Comparison of ENCODE assay signal across 1 cellular context in genomic region chr11:62420882-62421281, GRCh38.
TF ChIP-seq lines count a peak whose summit lies in the region.

No MANE protein-coding gene starts in this region.

TF ChIP-seq in GM23338, 12 proteins besides CTCF, POLR2A, EP300 and RAD21 (continued from another document):
- TF ChIP-seq ETS1 (IDR thresholded peaks at IDR 0.05) (no peak), ZNF462 (CRISPR knock-in tag; IDR thresholded peaks at IDR 0.05) (no peak)
